ENCODE assay signal across 8 cellular contexts in genomic region chr22:11067937-11068336, GRCh38.
A peak's percentile ranks its signal among the peaks of the same experiment; 100 is the strongest.
DNase-seq lines count a peak whose midpoint lies in the region; FAIRE-seq and TF ChIP-seq lines count a peak whose summit lies in the region.
"Not testable (repeated sequence)": the region's sequence is repeated elsewhere in the genome, so short reads cannot be mapped to it uniquely, and the experiment has no call there.

No MANE protein-coding gene starts in this region.

- not testable (repeated sequence) for H3K79me1 ChIP-seq in mesenchymal stem cell (replicated peaks; ENCODE audit: low read length, poor library complexity, severe bottlenecking); trophoblast cell (ENCODE audit: low read length)

- H3K27ac Mint-ChIP-seq in activated CD4-positive, alpha-beta T cell treated with anti-CD3 and anti-CD28 coated beads, Interleukin-2, amount 10 ng/mL, durations not matched to agents 24 days and 14 days, result not testable (repeated sequence)
- peak overlapping the region; percentile 6 for H3K27ac Mint-ChIP-seq in endothelial cell (ENCODE audit: unreplicated experiment)

- not testable (repeated sequence) for H2AFZ ChIP-seq in mesenchymal stem cell (ENCODE audit: low read depth, low read length); trophoblast cell (ENCODE audit: insufficient read depth, low read length, poor library complexity)

- intact Hi-C loops in activated CD4-positive, alpha-beta T cell treated with anti-CD3 and anti-CD28 coated beads, Interleukin-2, amount 10 ng/mL, durations not matched to agents 24 days and 14 days (cut with micrococcal nuclease), result not testable (repeated sequence)

- H3K36me3 ChIP-seq in right atrium auricular region; mesenchymal stem cell (ENCODE audit: control insufficient read depth in 1 of 2, insufficient read depth in 2 of 2, low read depth in 1 of 2, low read length in 2 of 2); trophoblast cell (ENCODE audit: control insufficient read depth in 1 of 2, insufficient read depth in 2 of 2, low read length in 2 of 2): not testable (repeated sequence)

- not testable (repeated sequence) for H2BK15ac ChIP-seq in mesenchymal stem cell (ENCODE audit: low read depth, poor library complexity, severe bottlenecking)

- H3K27me3 Mint-ChIP-seq in activated CD4-positive, alpha-beta T cell treated with anti-CD3 and anti-CD28 coated beads, Interleukin-2, amount 10 ng/mL, durations not matched to agents 24 days and 14 days, result not testable (repeated sequence)
- peaks cover 34% of the 10 kb centered on the region for H3K27me3 Mint-ChIP-seq in endothelial cell (ENCODE audit: unreplicated experiment)

- 69% methylated on average over 7 of the region's 7 CpGs for WGBS in mesenchymal stem cell
- WGBS in trophoblast cell (ENCODE audit: extremely low coverage, insufficient coverage, insufficient read length), result no CpG with 5 or more reads among the region's 7 CpGs

- H3K4ac ChIP-seq in mesenchymal stem cell (ENCODE audit: low read depth in 1 of 2, low read length in 2 of 2); trophoblast cell (ENCODE audit: low read depth, low read length): not testable (repeated sequence)

- H3K4me1 Mint-ChIP-seq in activated CD4-positive, alpha-beta T cell treated with anti-CD3 and anti-CD28 coated beads, Interleukin-2, amount 10 ng/mL, durations not matched to agents 24 days and 14 days; endothelial cell (ENCODE audit: unreplicated experiment): not testable (repeated sequence)

- H3K27me3 ChIP-seq in right atrium auricular region; mesenchymal stem cell (ENCODE audit: control insufficient read depth in 1 of 2, insufficient read depth in 1 of 2, low read length in 2 of 2); trophoblast cell (ENCODE audit: insufficient read depth, low read length): not testable (repeated sequence)

- H3K4me2 ChIP-seq in mesenchymal stem cell (ENCODE audit: low read length, poor library complexity, severe bottlenecking); trophoblast cell (ENCODE audit: low read length): not testable (repeated sequence)

- H3K9me3 Mint-ChIP-seq in activated CD4-positive, alpha-beta T cell treated with anti-CD3 and anti-CD28 coated beads, Interleukin-2, amount 10 ng/mL, durations not matched to agents 24 days and 14 days, result peaks cover 50% of the 10 kb centered on the region
- peaks cover 46% of the 10 kb centered on the region for H3K9me3 Mint-ChIP-seq in endothelial cell (ENCODE audit: unreplicated experiment)

- not testable (repeated sequence) for H2BK12ac ChIP-seq in mesenchymal stem cell (ENCODE audit: low read length in 2 of 2); trophoblast cell (ENCODE audit: low read length)

- H3K4me3 ChIP-seq in right atrium auricular region; mesenchymal stem cell (ENCODE audit: insufficient read depth in 1 of 2, low read depth in 1 of 2, low read length in 2 of 2): not testable (repeated sequence)
- peak overlapping the region; percentile 0 for H3K4me3 ChIP-seq in trophoblast cell (ENCODE audit: low read depth, low read length)

- H2BK120ac ChIP-seq in mesenchymal stem cell (ENCODE audit: low read depth, low read length); trophoblast cell (ENCODE audit: insufficient read depth, low read length, poor library complexity): not testable (repeated sequence)

- H3K79me2 ChIP-seq in trophoblast cell (ENCODE audit: control insufficient read depth, insufficient read depth, low read length, poor library complexity), result not testable (repeated sequence)

- H3K36me3 Mint-ChIP-seq in activated CD4-positive, alpha-beta T cell treated with anti-CD3 and anti-CD28 coated beads, Interleukin-2, amount 10 ng/mL, durations not matched to agents 24 days and 14 days (ENCODE audit: low read depth), result not testable (repeated sequence)
- peaks cover 35% of the 10 kb centered on the region for H3K36me3 Mint-ChIP-seq in endothelial cell (ENCODE audit: low read depth, unreplicated experiment)

- DNase-seq in GM03348 (ENCODE audit: low spot score), result peak; percentile 22
- peak; percentile 30 for DNase-seq in GM20000 (ENCODE audit: low spot score)
- DNase-seq in activated CD4-positive, alpha-beta T cell treated with anti-CD3 and anti-CD28 coated beads, Interleukin-2, amount 10 ng/mL, durations not matched to agents 24 days and 14 days, result peak; percentile 51
- DNase-seq in endothelial cell (ENCODE audit: low spot score); mesenchymal stem cell; trophoblast cell: not testable (repeated sequence)
- DNase-seq in right atrium auricular region (ENCODE audit: low spot score), result peak; percentile 57
- peak; percentile 15 for DNase-seq in urothelium cell line (ENCODE audit: low spot score)

- H4K12ac ChIP-seq in trophoblast cell (ENCODE audit: low read depth, low read length), result not testable (repeated sequence)

- not testable (repeated sequence) for H3K14ac ChIP-seq in mesenchymal stem cell (ENCODE audit: low read length in 2 of 2); trophoblast cell (ENCODE audit: low read length)

- H3K9me3 ChIP-seq in right atrium auricular region, result not testable (repeated sequence)
- peaks cover 26% of the 10 kb centered on the region for H3K9me3 ChIP-seq in mesenchymal stem cell (ENCODE audit: control insufficient read depth, low read length)
- peaks cover 31% of the 10 kb centered on the region for H3K9me3 ChIP-seq in trophoblast cell (ENCODE audit: insufficient read depth, low read depth, low read length)

- not testable (repeated sequence) for H3K4me1 ChIP-seq in right atrium auricular region; mesenchymal stem cell (ENCODE audit: control insufficient read depth, insufficient read depth, low read depth, low read length); trophoblast cell (ENCODE audit: control insufficient read depth in 1 of 2, insufficient read depth in 2 of 2, low read length in 2 of 2)

- not testable (repeated sequence) for H4K8ac ChIP-seq in mesenchymal stem cell (ENCODE audit: low read length); trophoblast cell (ENCODE audit: low read depth, low read length)

- not testable (repeated sequence) for H3K9ac ChIP-seq in mesenchymal stem cell (ENCODE audit: low read length); trophoblast cell (ENCODE audit: low read length)

- peak overlapping the region; percentile 70 for H4K91ac ChIP-seq in mesenchymal stem cell (ENCODE audit: low read length)
- not testable (repeated sequence) for H4K91ac ChIP-seq in trophoblast cell (ENCODE audit: low read depth, low read length)

- not testable (repeated sequence) for H3K23ac ChIP-seq in mesenchymal stem cell (ENCODE audit: low read length in 2 of 2); trophoblast cell (ENCODE audit: low read length)

- H2AK5ac ChIP-seq in mesenchymal stem cell (ENCODE audit: low read length, severe bottlenecking); trophoblast cell (ENCODE audit: low read length): not testable (repeated sequence)

- H3K27ac ChIP-seq in right atrium auricular region; mesenchymal stem cell (ENCODE audit: low read length, poor library complexity, severe bottlenecking); trophoblast cell (ENCODE audit: low read depth, low read length): not testable (repeated sequence)

- not testable (repeated sequence) for FAIRE-seq in urothelium cell line (lab: Jason Lieb, UNC)

- H2BK5ac ChIP-seq in mesenchymal stem cell (ENCODE audit: low read depth, low read length, poor library complexity, severe bottlenecking); trophoblast cell (ENCODE audit: low read depth, low read length, poor library complexity): not testable (repeated sequence)

- not testable (repeated sequence) for H3K18ac ChIP-seq in mesenchymal stem cell (ENCODE audit: low read depth in 1 of 2, low read length in 2 of 2); trophoblast cell (ENCODE audit: low read length)

- TF ChIP-seq CTCF in GM20000 (IDR thresholded peaks at IDR 0.05; ENCODE audit: extremely low read depth, missing control alignments); endothelial cell (IDR thresholded peaks at IDR 0.05; ENCODE audit: unreplicated experiment); right atrium auricular region (IDR thresholded peaks at IDR 0.05): not testable (repeated sequence)

- not testable (repeated sequence) for H3K4me3 Mint-ChIP-seq in activated CD4-positive, alpha-beta T cell treated with anti-CD3 and anti-CD28 coated beads, Interleukin-2, amount 10 ng/mL, durations not matched to agents 24 days and 14 days
- H3K4me3 Mint-ChIP-seq in endothelial cell (ENCODE audit: unreplicated experiment), result peak overlapping the region; percentile 45
